8 cellular contexts compared by ENCODE assay signal in genomic region chr2:19347619-19348562, GRCh38. TPM values are rescaled to one million over a fixed set of nuclear protein-coding genes. Genes with fewer than 3 reads are reported as not detected.
DNase-seq lines count a peak whose midpoint lies in the region; ATAC-seq and TF ChIP-seq lines count a peak whose summit lies in the region.

No MANE protein-coding gene starts in this region.

- no peaks in the 10 kb centered on the region for H3K36me3 ChIP-seq in CD4-positive, CD25-positive, alpha-beta regulatory T cell (ENCODE audit: control insufficient read depth, insufficient read depth, low read length)
- H3K36me3 ChIP-seq in liver (ENCODE audit: control insufficient read depth in 4 of 4, insufficient read depth in 3 of 4, low read depth in 1 of 4, low read length in 3 of 4), result peaks cover 0 to 3% (median 0%) of the 10 kb centered on the region in 4 donors

- peak overlapping the region; percentile 98 for H3K27ac Mint-ChIP-seq in CD4-positive, CD25-positive, alpha-beta regulatory T cell
- peak overlapping the region; percentile 100 for H3K27ac Mint-ChIP-seq in dendritic cell treated with granulocyte-macrophage colony-stimulating factor and Interleukin-4, amounts not matched to agents 40 ng/mL and 50 ng/mL, for 4 days

- TF ChIP-seq RAD21 in liver (IDR thresholded peaks at IDR 0.05), result peak in 1 of 2 donors; percentile 38

- intact Hi-C loops in dendritic cell treated with granulocyte-macrophage colony-stimulating factor and Interleukin-4, amounts not matched to agents 40 ng/mL and 50 ng/mL, for 4 days (cut with micrococcal nuclease), result loop anchor here (5.0 to 10.0 kb wide), 2 partner anchors 437 to 554 kb away; partner anchors contain the start of gene TTC32

- peak; percentile 90 for ATAC-seq in CD4-positive, CD25-positive, alpha-beta regulatory T cell (ENCODE audit: low read depth in 2 of 2)
- ATAC-seq in GM19438 (IDR thresholded peaks at IDR 0.05; ENCODE audit: low read depth, unreplicated experiment) (peak; percentile 94), HG03565 (IDR thresholded peaks at IDR 0.05; ENCODE audit: unreplicated experiment) (peak; percentile 89)

- H3K27me3 ChIP-seq in CD4-positive, CD25-positive, alpha-beta regulatory T cell (ENCODE audit: control insufficient read depth, insufficient read depth, low read length), result peaks cover 28% of the 10 kb centered on the region
- H3K27me3 ChIP-seq in liver (ENCODE audit: control insufficient read depth in 4 of 4, insufficient read depth in 4 of 4, low read length in 3 of 4), result peaks cover 0 to 6% (median 3%) of the 10 kb centered on the region in 4 donors

- TF ChIP-seq CTCF in liver (IDR thresholded peaks at IDR 0.05; ENCODE audit: low read depth, low read length, missing input control), result no peak

- peak overlapping the region; percentile 61 to 73 for H3K9ac ChIP-seq in liver (ENCODE audit: low read depth in 1 of 2, low read length in 2 of 2)

- H3K4me1 Mint-ChIP-seq in CD4-positive, CD25-positive, alpha-beta regulatory T cell, result peaks cover 3 to 43% (median 23%) of the 10 kb centered on the region in 4 donors
- peaks cover 31% of the 10 kb centered on the region for H3K4me1 Mint-ChIP-seq in dendritic cell treated with granulocyte-macrophage colony-stimulating factor and Interleukin-4, amounts not matched to agents 40 ng/mL and 50 ng/mL, for 4 days (ENCODE audit: low read depth)

- H3K4me1 ChIP-seq in CD4-positive, CD25-positive, alpha-beta regulatory T cell (ENCODE audit: control insufficient read depth, insufficient read depth, low read length, poor library complexity, severe bottlenecking), result peaks cover 32% of the 10 kb centered on the region
- peaks cover 7 to 34% (median 22%) of the 10 kb centered on the region in 4 donors for H3K4me1 ChIP-seq in liver (ENCODE audit: control insufficient read depth in 4 of 4, insufficient read depth in 4 of 4, low read length in 3 of 4)

- H3K9me3 ChIP-seq in CD4-positive, CD25-positive, alpha-beta regulatory T cell (ENCODE audit: control insufficient read depth in 2 of 2, low read length in 2 of 2), result no peaks in the 10 kb centered on the region
- H3K9me3 ChIP-seq in liver (ENCODE audit: control insufficient read depth in 4 of 4, low read length in 3 of 4), result no peaks in the 10 kb centered on the region

- H3K36me3 Mint-ChIP-seq in CD4-positive, CD25-positive, alpha-beta regulatory T cell, result peaks cover 27% of the 10 kb centered on the region
- peaks cover 18% of the 10 kb centered on the region for H3K36me3 Mint-ChIP-seq in dendritic cell treated with granulocyte-macrophage colony-stimulating factor and Interleukin-4, amounts not matched to agents 40 ng/mL and 50 ng/mL, for 4 days (ENCODE audit: low read depth)

- DNase-seq in CD4-positive, CD25-positive, alpha-beta regulatory T cell, result peak; percentile 90 to 99 (median 95)
- DNase-seq in NCI-H748 (lab: John Stamatoyannopoulos, UW; ENCODE audit: unreplicated experiment), result peak; percentile 95
- peak; percentile 90 to 91 for DNase-seq in activated CD4-positive, alpha-beta T cell treated with anti-CD3 and anti-CD28 coated beads, Interleukin-2, amount 50 U/mL, for 4 hours
- peak; percentile 92 to 94 for DNase-seq in stimulated activated CD4-positive, alpha-beta T cell treated with anti-CD3 and anti-CD28 coated beads, Interleukin-2, amount 100 ng/mL, for 48 hours

- 2% methylated on average over 76 of the region's 76 CpGs for WGBS in liver

- H3K4me3 Mint-ChIP-seq in CD4-positive, CD25-positive, alpha-beta regulatory T cell, result peak overlapping the region; percentile 92 to 97 (median 96)
- peak overlapping the region; percentile 97 for H3K4me3 Mint-ChIP-seq in dendritic cell treated with granulocyte-macrophage colony-stimulating factor and Interleukin-4, amounts not matched to agents 40 ng/mL and 50 ng/mL, for 4 days

- peak overlapping the region; percentile 70 for H3K4me3 ChIP-seq in CD4-positive, CD25-positive, alpha-beta regulatory T cell (ENCODE audit: low read depth, low read length)
- peak overlapping the region; percentile 71 to 88 (median 84) for H3K4me3 ChIP-seq in liver (ENCODE audit: low read depth in 1 of 3, low read length in 3 of 3)

- peaks cover 0 to 6% (median 0%) of the 10 kb centered on the region in 7 donors for H3K9me3 Mint-ChIP-seq in CD4-positive, CD25-positive, alpha-beta regulatory T cell
- H3K9me3 Mint-ChIP-seq in dendritic cell treated with granulocyte-macrophage colony-stimulating factor and Interleukin-4, amounts not matched to agents 40 ng/mL and 50 ng/mL, for 4 days, result no peaks in the 10 kb centered on the region

- peaks cover 46% of the 10 kb centered on the region for H3K27me3 Mint-ChIP-seq in CD4-positive, CD25-positive, alpha-beta regulatory T cell
- H3K27me3 Mint-ChIP-seq in dendritic cell treated with granulocyte-macrophage colony-stimulating factor and Interleukin-4, amounts not matched to agents 40 ng/mL and 50 ng/mL, for 4 days, result peaks cover 45% of the 10 kb centered on the region

- peak overlapping the region; percentile 89 for H3K27ac ChIP-seq in CD4-positive, CD25-positive, alpha-beta regulatory T cell (ENCODE audit: insufficient read depth, low read length, poor library complexity, severe bottlenecking)
- peak overlapping the region; percentile 80 to 89 for H3K27ac ChIP-seq in liver (ENCODE audit: low read depth in 1 of 2, low read length in 2 of 2)

TF ChIP-seq in liver, 16 proteins besides CTCF, POLR2A, EP300 and RAD21:
- TF ChIP-seq RXRA (IDR thresholded peaks at IDR 0.05) (peak in 1 of 2 donors; percentile 6), NR2F2 (IDR thresholded peaks at IDR 0.05) (no peak), GABPA (IDR thresholded peaks at IDR 0.05 in 1 of 2, conservative IDR thresholded peaks at IDR 0.05 in 1 of 2) (peak in 1 of 2 donors; percentile 16), HNF4A (conservative IDR thresholded peaks at IDR 0.05) (peak in 1 of 2 donors; percentile 4), REST (IDR thresholded peaks at IDR 0.05) (peak; percentile 66), YY1 (IDR thresholded peaks at IDR 0.05) (peak; percentile 93), SP1 (IDR thresholded peaks at IDR 0.05) (peak; percentile 65), MAX (IDR thresholded peaks at IDR 0.05) (no peak)
TF ChIP-seq in liver: peak in this region for 6.

RNA-seq across cellular contexts. Expression of gene OSR1, which starts 10.5 kb away (rescaled TPM):
- total RNA-seq in CD4-positive, CD25-positive, alpha-beta regulatory T cell, result not detected
- not detected for polyA plus RNA-seq in CD4-positive, CD25-positive, alpha-beta regulatory T cell
- under 1 TPM; 0.17 to 0.70 TPM for total RNA-seq in liver
- polyA plus RNA-seq in liver, result under 1 TPM in 1 of 2 donors, not detected in 1; 0.14 TPM

Comparison
In these comparisons a context has a peak if more than half of its experiments do, and no peak if none do; other contexts are left out.
1. Peak in every context shown above with its lines: DNase-seq, ATAC-seq, H3K4me3 ChIP-seq and H3K27ac ChIP-seq.